Comparison of ENCODE assay signal across 1 cellular context in genomic region chr12:81083018-81083417, GRCh38.
TF ChIP-seq lines count a peak whose summit lies in the region.

No MANE protein-coding gene starts in this region.

TF ChIP-seq in HepG2, 621 proteins besides CTCF, POLR2A, EP300 and RAD21 (continued from another document):
- no peak for TF ChIP-seq BATF2 (CRISPR knock-in tag; IDR thresholded peaks at IDR 0.05)
- no peak for TF ChIP-seq E2F1 (CRISPR knock-in tag; IDR thresholded peaks at IDR 0.05)
- no peak for TF ChIP-seq ZEB1 (IDR thresholded peaks at IDR 0.05; ENCODE audit: insufficient replicate concordance, low read depth)
- TF ChIP-seq NCOA5 (CRISPR knock-in tag; IDR thresholded peaks at IDR 0.05) = no peak
- no peak for TF ChIP-seq ZNF672 (CRISPR knock-in tag; IDR thresholded peaks at IDR 0.05)
- TF ChIP-seq ZNF7 (CRISPR knock-in tag; IDR thresholded peaks at IDR 0.05) = no peak
